23 cellular contexts compared by ENCODE assay signal in the genomic region with DNA sequence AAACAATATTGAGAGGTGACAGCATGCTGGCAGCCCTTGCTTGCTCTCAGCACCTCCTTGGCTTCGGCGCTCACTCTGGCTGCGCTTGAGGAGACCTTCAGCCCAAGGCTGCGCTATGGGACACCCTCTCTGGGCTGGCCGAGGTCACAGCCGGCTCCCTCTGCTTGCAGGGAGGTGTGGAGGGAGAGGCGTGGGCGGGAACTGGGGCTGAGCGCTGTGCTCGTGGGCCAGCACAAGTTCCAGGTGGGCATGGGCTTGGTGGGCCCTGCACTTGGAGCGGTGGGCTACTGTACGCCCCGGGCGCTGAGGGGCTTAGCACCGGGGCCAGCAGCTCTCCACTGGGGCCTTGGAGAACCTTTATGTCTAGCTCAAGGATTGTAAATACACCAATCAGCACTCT.
"Had no signal": no experiment of that assay in that cellular context is flagged by ENCODE, and none has a peak within 500 bp of the region (broad histone marks: within the 10 kb centered on the region; RNA-seq: fewer than 3 reads in every experiment).

No MANE protein-coding gene starts in this region.

- H3K27me3 ChIP-seq: brain microvascular endothelial cell, dorsolateral prefrontal cortex, foreskin keratinocyte, gastrocnemius medialis had no signal

- DNase-seq: activated CD4-positive, alpha-beta memory T cell treated with anti-CD3 and anti-CD28 coated beads for 36 hours; activated CD4-positive, alpha-beta T cell treated with anti-CD3 and anti-CD28 coated beads for 36 hours; activated CD4-positive, alpha-beta T cell treated with anti-CD3 and anti-CD28 coated beads, Interleukin-2, amount 10 ng/mL, durations not matched to agents 24 days and 14 days; activated CD4-positive, CD25-positive, alpha-beta regulatory T cell; activated CD4-positive, CD25-positive, alpha-beta regulatory T cell treated with anti-CD3 and anti-CD28 coated beads, Interleukin-2, amount 50 U/mL, for 72 hours; activated CD8-positive, alpha-beta memory T cell treated with anti-CD3 and anti-CD28 coated beads, Interleukin-2, amount 10 ng/mL, durations not matched to agents 7 days and 5 days; activated CD8-positive, alpha-beta memory T cell treated with anti-CD3 and anti-CD28 coated beads, Interleukin-2, amount 50 U/mL, for 4 hours; activated CD8-positive, alpha-beta T cell treated with anti-CD3 and anti-CD28 coated beads, Interleukin-2, amount 10 ng/mL, durations not matched to agents 7 days and 5 days; activated effector memory CD4-positive, alpha-beta T cell treated with anti-CD3 and anti-CD28 coated beads, Interleukin-2, amount 50 U/mL, for 16 hours; activated naive CD4-positive, alpha-beta T cell treated with anti-CD3 and anti-CD28 coated beads, Interleukin-2, amount 50 U/mL, for 16 hours; activated naive CD4-positive, alpha-beta T cell treated with Interleukin-2 at 50 U/mL for 16 hours; activated T-cell treated with anti-CD3 and anti-CD28 coated beads, Interleukin-2, amount 50 U/mL, for 1 hour; activated T-cell treated with anti-CD3 and anti-CD28 coated beads, Interleukin-2, amount 50 U/mL, for 48 hours; amniotic stem cell; brain microvascular endothelial cell; dorsolateral prefrontal cortex; effector memory CD4-positive, alpha-beta T cell; endodermal cell; foreskin keratinocyte; gastrocnemius medialis; T-helper 2 cell had no signal

- H3K9me3 ChIP-seq: gastrocnemius medialis had no signal

- H3K4me1 ChIP-seq: foreskin keratinocyte, gastrocnemius medialis had no signal

- H3K36me3 ChIP-seq: brain microvascular endothelial cell, gastrocnemius medialis had no signal

- H3K4me3 ChIP-seq: coronary artery, dorsolateral prefrontal cortex, gastrocnemius medialis had no signal

- H3K27ac ChIP-seq: brain microvascular endothelial cell, coronary artery, dorsolateral prefrontal cortex, foreskin keratinocyte, gastrocnemius medialis had no signal

- ATAC-seq: activated CD4-positive, alpha-beta T cell treated with anti-CD3 and anti-CD28 coated beads for 36 hours; activated CD8-positive, alpha-beta memory T cell treated with anti-CD3 and anti-CD28 coated beads, Interleukin-2, amount 10 ng/mL, durations not matched to agents 7 days and 5 days; activated CD8-positive, alpha-beta T cell treated with anti-CD3 and anti-CD28 coated beads, Interleukin-2, amount 10 ng/mL, durations not matched to agents 7 days and 5 days; esophagus mucosa; foreskin keratinocyte; gastrocnemius medialis had no signal
